8 cellular contexts compared by ENCODE assay signal in genomic region chr16:10828851-10829331, GRCh38. TPM values are rescaled to one million over a fixed set of nuclear protein-coding genes. Genes with fewer than 3 reads are reported as not detected.
DNase-seq lines count a peak whose midpoint lies in the region; ATAC-seq, FAIRE-seq and TF ChIP-seq lines count a peak whose summit lies in the region.

No MANE protein-coding gene starts in this region.

- ATAC-seq in gastrocnemius medialis = peak; percentile 58 to 65

- H3K4me3 Mint-ChIP-seq in astrocyte (ENCODE audit: unreplicated experiment) = no peak overlapping the region

- H3K9me3 Mint-ChIP-seq in astrocyte (ENCODE audit: unreplicated experiment) = no peaks in the 10 kb centered on the region

- no peaks in the 10 kb centered on the region for H3K36me3 Mint-ChIP-seq in astrocyte (ENCODE audit: low read depth, unreplicated experiment)

- DNase-seq in HK-2 (ENCODE audit: unreplicated experiment) (peak; percentile 11), astrocyte (ENCODE audit: low read depth) (peak; percentile 77), hepatic stellate cell (ENCODE audit: low spot score) (peak; percentile 30), gastrocnemius medialis (peak; percentile 48 to 78), iPS-NIHi7 (ENCODE audit: extremely low spot score) (no peak), GM13977 (ENCODE audit: low spot score) (no peak)
- no peak for DNase-seq in activated CD4-positive, CD25-positive, alpha-beta regulatory T cell (lab: John Stamatoyannopoulos, UW)
- no peak for DNase-seq in activated CD4-positive, CD25-positive, alpha-beta regulatory T cell treated with anti-CD3 and anti-CD28 coated beads, Interleukin-2, amount 50 U/mL, for 72 hours

- H3K27me3 ChIP-seq in astrocyte (ENCODE audit: insufficient read depth, low read length) (peaks cover 8% of the 10 kb centered on the region), gastrocnemius medialis (no peaks in the 10 kb centered on the region)

- peak overlapping the region; percentile 67 for H3K9ac ChIP-seq in astrocyte (ENCODE audit: low read length)

- peaks cover 11% of the 10 kb centered on the region for H3K27me3 Mint-ChIP-seq in astrocyte (ENCODE audit: low read depth, unreplicated experiment)

- H2AFZ ChIP-seq in astrocyte (ENCODE audit: low read depth, low read length) = peak overlapping the region; percentile 69

- no peaks in the 10 kb centered on the region for H3K79me2 ChIP-seq in astrocyte (ENCODE audit: insufficient read depth, low read length)

- no peak for FAIRE-seq in astrocyte (lab: Jason Lieb, UNC)

- H3K4me1 ChIP-seq in astrocyte (ENCODE audit: insufficient read depth, low read length) (peaks cover 20% of the 10 kb centered on the region), gastrocnemius medialis (peaks cover 17 to 24% of the 10 kb centered on the region in 2 donors)

- H3K27ac ChIP-seq in astrocyte (ENCODE audit: low read depth, low read length) (no peak overlapping the region), gastrocnemius medialis (peak overlapping the region; percentile 72 to 82 (median 76))

- H4K20me1 ChIP-seq in astrocyte (ENCODE audit: insufficient read depth, low read length) = no peaks in the 10 kb centered on the region

- peaks cover 3% of the 10 kb centered on the region for H3K4me1 Mint-ChIP-seq in astrocyte (ENCODE audit: low read depth, unreplicated experiment)

- intact Hi-C loops in gastrocnemius medialis (cut with DNase I; ENCODE audit: low total_unique reads) = loop anchor here (5.0 kb wide), 1 partner anchor 87 kb away; the partner anchor contains the start of gene NUBP1

- H3K9me3 ChIP-seq in astrocyte (ENCODE audit: insufficient read depth, low read depth, low read length) = no peaks in the 10 kb centered on the region
- H3K9me3 ChIP-seq in gastrocnemius medialis = no peaks in the 10 kb centered on the region

- no peak for TF ChIP-seq CTCF in astrocyte (IDR thresholded peaks at IDR 0.05; ENCODE audit: insufficient read depth, low read depth, low read length)
- no peak for TF ChIP-seq CTCF in gastrocnemius medialis (IDR thresholded peaks at IDR 0.05 in 4 of 5, conservative IDR thresholded peaks at IDR 0.05 in 1 of 5)
- TF ChIP-seq CTCF in GM13977 (IDR thresholded peaks at IDR 0.05; ENCODE audit: extremely low read depth, insufficient read depth, missing control alignments) = no peak

- in situ Hi-C loops in gastrocnemius medialis (cut with MboI; ENCODE audit: low sequenced_read_pairs in 4 of 4) (no loop called here), GM13977 (cut with MboI; ENCODE audit: low pct_unique_long_range_greater_than_20kb, low sequenced_read_pairs, unreplicated experiment) (no loop called here)

- TF ChIP-seq POLR2A in gastrocnemius medialis (IDR thresholded peaks at IDR 0.05) = peak in 1 of 2 donors; percentile 18

- peak overlapping the region; percentile 77 for H3K4me2 ChIP-seq in astrocyte (ENCODE audit: low read length)

- H3K36me3 ChIP-seq in astrocyte (ENCODE audit: insufficient read depth, low read length) = no peaks in the 10 kb centered on the region
- H3K36me3 ChIP-seq in gastrocnemius medialis = no peaks in the 10 kb centered on the region

- H3K27ac Mint-ChIP-seq in astrocyte (ENCODE audit: unreplicated experiment) = no peak overlapping the region

- H3K4me3 ChIP-seq in astrocyte (ENCODE audit: insufficient read depth, low read depth, low read length) (peak overlapping the region; percentile 24), gastrocnemius medialis (peak overlapping the region in 3 of 4 donors; percentile 7 to 32 (median 23))

RNA-seq across cellular contexts. Expression of gene TVP23A, which starts 10.3 kb away (rescaled TPM):
- 0.34 and 0.70 TPM in 2 replicates for total RNA-seq in astrocyte
- total RNA-seq in gastrocnemius medialis = not detected

RNA-seq across cellular contexts. Expression of gene CIITA, which starts 48.1 kb away (rescaled TPM):
- total RNA-seq in astrocyte = not detected in 2 replicates
- 1 to 10 TPM; 2.3 to 9.1 (median 5.1) TPM for total RNA-seq in gastrocnemius medialis

Comparison
In these comparisons a context has a peak if more than half of its experiments do, and no peak if none do; other contexts are left out.
1. DNase-seq: peak in HK-2 (single experiment), astrocyte (single experiment), hepatic stellate cell (single experiment) and gastrocnemius medialis (2 of 2); none in activated CD4-positive, CD25-positive, alpha-beta regulatory T cell (0 of 4), iPS-NIHi7 (single experiment), activated CD4-positive, CD25-positive, alpha-beta regulatory T cell treated with anti-CD3 and anti-CD28 coated beads, Interleukin-2, amount 50 U/mL, for 72 hours (single experiment) and GM13977 (single experiment).